In the genomic region with DNA sequence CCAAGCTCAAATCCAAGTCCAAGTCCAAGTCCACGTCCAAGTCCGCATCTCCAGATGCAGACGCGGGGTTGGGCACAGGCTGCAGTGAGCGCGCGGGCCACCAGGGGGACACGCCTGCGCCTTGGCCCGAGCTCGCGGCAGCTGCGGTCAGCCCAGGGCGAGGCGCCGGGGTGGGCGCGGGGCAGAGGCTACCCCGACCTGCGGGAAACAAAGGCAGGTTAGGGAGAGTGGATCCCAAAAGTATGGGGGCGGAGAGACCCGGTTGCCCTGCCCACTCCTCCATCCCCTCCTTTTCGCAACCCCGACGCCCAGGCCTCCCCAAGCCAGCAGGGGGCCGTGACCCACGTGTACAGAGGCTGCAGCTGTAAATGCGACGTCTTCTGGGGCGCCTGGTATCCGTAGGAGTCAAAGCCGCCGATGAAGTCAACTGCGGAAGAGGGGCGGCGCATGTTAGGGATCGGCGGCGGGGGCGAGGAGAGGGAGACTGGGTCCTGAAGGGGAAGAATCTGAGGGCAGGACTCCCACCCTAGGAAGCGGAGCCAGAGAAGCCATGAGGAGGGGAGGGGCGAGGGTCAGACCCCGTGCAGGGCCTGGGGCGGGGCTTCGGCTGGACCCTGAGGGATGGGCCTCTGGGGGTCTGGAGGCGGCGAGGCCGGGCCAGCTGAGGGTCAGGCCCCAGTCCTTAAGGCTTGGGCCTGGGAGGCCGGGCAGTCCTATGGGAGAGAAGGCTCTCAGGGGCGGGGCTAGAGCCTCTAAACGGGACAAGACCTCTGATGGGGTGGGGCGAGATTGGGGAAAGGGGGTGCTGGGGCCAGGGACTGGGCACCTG, we compare ENCODE assay signal across 8 cellular contexts. TPM values are rescaled to one million over a fixed set of nuclear protein-coding genes. Genes with fewer than 3 reads are reported as not detected.
DNase-seq lines count a peak whose midpoint lies in the region; ATAC-seq and TF ChIP-seq lines count a peak whose summit lies in the region.

No MANE protein-coding gene starts in this region.

- no peak overlapping the region for H4K8ac ChIP-seq in mesendoderm (ENCODE audit: low read depth, low read length)

- H3K27me3 ChIP-seq in mesendoderm (ENCODE audit: insufficient read depth, low read length, poor library complexity) = no peaks in the 10 kb centered on the region

- H2BK5ac ChIP-seq in mesendoderm (ENCODE audit: low read length) = no peak overlapping the region

- H3K79me1 ChIP-seq in mesendoderm (ENCODE audit: low read length) = no peaks in the 10 kb centered on the region

- WGBS in mesendoderm (ENCODE audit: extremely low coverage, insufficient coverage, low lambda C conversion rate) = no CpG with 5 or more reads among the region's 52 CpGs

- H3K23ac ChIP-seq in mesendoderm (ENCODE audit: low read length) = no peak overlapping the region

- H3K27me3 Mint-ChIP-seq in endothelial cell (ENCODE audit: unreplicated experiment) = peaks cover 11% of the 10 kb centered on the region

- no peak overlapping the region for H3K9ac ChIP-seq in mesendoderm (ENCODE audit: low read length)

- no peak overlapping the region for H3K27ac ChIP-seq in mesendoderm (ENCODE audit: low read depth, low read length)

- no peaks in the 10 kb centered on the region for H3K9me3 Mint-ChIP-seq in endothelial cell (ENCODE audit: unreplicated experiment)

- no peak overlapping the region for H2BK120ac ChIP-seq in mesendoderm (ENCODE audit: low read depth, low read length)

- no peak overlapping the region for H3K4me3 Mint-ChIP-seq in endothelial cell (ENCODE audit: unreplicated experiment)

- no peak overlapping the region for H3K56ac ChIP-seq in mesendoderm (ENCODE audit: low read length)

- no peak overlapping the region for H2BK15ac ChIP-seq in mesendoderm (replicated peaks; ENCODE audit: low read depth)

- H3K18ac ChIP-seq in mesendoderm (ENCODE audit: low read length) = no peak overlapping the region

- peaks cover 2% of the 10 kb centered on the region for H3K4me1 Mint-ChIP-seq in endothelial cell (ENCODE audit: unreplicated experiment)

- H3K4ac ChIP-seq in mesendoderm (ENCODE audit: low read depth, low read length) = no peak overlapping the region

- no peak overlapping the region for H3K27ac Mint-ChIP-seq in endothelial cell (ENCODE audit: unreplicated experiment)

- no peak overlapping the region for H2AK5ac ChIP-seq in mesendoderm (ENCODE audit: low read length)

- no peaks in the 10 kb centered on the region for H3K79me2 ChIP-seq in mesendoderm (ENCODE audit: control insufficient read depth, insufficient read depth, low read length)

- no peak overlapping the region for H4K5ac ChIP-seq in mesendoderm (ENCODE audit: low read length)

- H3K36me3 Mint-ChIP-seq in endothelial cell (ENCODE audit: low read depth, unreplicated experiment) = no peaks in the 10 kb centered on the region

- no peak overlapping the region for H3K4me2 ChIP-seq in mesendoderm (ENCODE audit: low read length)

- no peaks in the 10 kb centered on the region for H3K4me1 ChIP-seq in mesendoderm (ENCODE audit: control insufficient read depth, low read depth, low read length)

- no peak overlapping the region for H3K4me3 ChIP-seq in mesendoderm (ENCODE audit: low read length)

- DNase-seq in EH (ENCODE audit: low read depth) = peak; percentile 47
- peak; percentile 57 for DNase-seq in LoVo (ENCODE audit: low spot score)
- DNase-seq in activated CD4-positive, CD25-positive, alpha-beta regulatory T cell treated with anti-CD3 and anti-CD28 coated beads, Interleukin-2, amount 50 U/mL, for 72 hours = peak; percentile 73
- DNase-seq in endothelial cell (ENCODE audit: low spot score) = peak; percentile 70
- DNase-seq in mesendoderm = peak; percentile 55
- DNase-seq in stimulated activated naive CD4-positive, alpha-beta T cell treated with Interleukin-2 at 50 U/mL for 16 hours (lab: John Stamatoyannopoulos, UW) = peak; percentile 11

- TF ChIP-seq CTCF in endothelial cell (IDR thresholded peaks at IDR 0.05; ENCODE audit: unreplicated experiment) = peak; percentile 92

- ATAC-seq in GM19035 (IDR thresholded peaks at IDR 0.05; ENCODE audit: unreplicated experiment) (no peak), HG02588 (IDR thresholded peaks at IDR 0.05; ENCODE audit: unreplicated experiment) (no peak)

- no peaks in the 10 kb centered on the region for H3K36me3 ChIP-seq in mesendoderm (ENCODE audit: control insufficient read depth, insufficient read depth, low read length)

RNA-seq across cellular contexts. Expression of gene NKAIN1, which starts 58.0 kb away (rescaled TPM):
- total RNA-seq in endothelial cell (ENCODE audit: unreplicated experiment) = 3.7 TPM
- polyA plus RNA-seq in mesendoderm (2013, experiment 1 of 2) = 40.0 TPM
- polyA plus RNA-seq in mesendoderm (2013, experiment 2 of 2) = 39.7 TPM

Comparison
In these comparisons a context has a peak if more than half of its experiments do, and no peak if none do; other contexts are left out.
1. DNase-seq: peak in every context shown above with its lines; median percentile 73 in activated CD4-positive, CD25-positive, alpha-beta regulatory T cell treated with anti-CD3 and anti-CD28 coated beads, Interleukin-2, amount 50 U/mL, for 72 hours; 70 in endothelial cell; 57 in LoVo; 55 in mesendoderm; 47 in EH; 11 in stimulated activated naive CD4-positive, alpha-beta T cell treated with Interleukin-2 at 50 U/mL for 16 hours.